ENCODE assay signal across 9 cellular contexts in genomic region chr10:37856881-37857286, GRCh38. TPM values are rescaled to one million over a fixed set of nuclear protein-coding genes. Genes with fewer than 3 reads are reported as not detected.
DNase-seq lines count a peak whose midpoint lies in the region; ATAC-seq, FAIRE-seq and TF ChIP-seq lines count a peak whose summit lies in the region.
"Had no signal": no experiment of that assay in that cellular context is flagged by ENCODE, and none has a peak within 500 bp of the region (broad histone marks: within the 10 kb centered on the region; RNA-seq: fewer than 3 reads in every experiment).

No MANE protein-coding gene starts in this region.

- H3K36me3 ChIP-seq in kidney (ENCODE audit: control insufficient read depth in 1 of 2, insufficient read depth in 2 of 2, low read length in 2 of 2) = no peaks in the 10 kb centered on the region

- ATAC-seq in GM18505 (IDR thresholded peaks at IDR 0.05; ENCODE audit: unreplicated experiment) (peak; percentile 8), HG02970 (IDR thresholded peaks at IDR 0.05; ENCODE audit: low FRiP score, unreplicated experiment) (peak; percentile 10)

- peak overlapping the region; percentile 99 for H3K9ac ChIP-seq in kidney (ENCODE audit: low read length in 2 of 2)

- peak overlapping the region; percentile 100 for H3K27ac ChIP-seq in kidney (ENCODE audit: low read depth in 2 of 2, low read length in 2 of 2)

- no peak for TF ChIP-seq POLR2A in GM18505 (IDR thresholded peaks at IDR 0.05; ENCODE audit: borderline replicate concordance, extremely low read depth, insufficient read depth, insufficient read length)

- H3K4me3 ChIP-seq in astrocyte of the spinal cord (ENCODE audit: low read depth, low read length) (peak overlapping the region; percentile 84), kidney (ENCODE audit: low read length in 2 of 2) (peak overlapping the region; percentile 94 to 96)

- intact Hi-C loops in kidney (cut with DNase I) = no loop called here

- DNase-seq in A172 (ENCODE audit: low spot score) (peak; percentile 25), RKO (ENCODE audit: low spot score) (peak; percentile 64), astrocyte of the spinal cord (ENCODE audit: low read depth, low spot score) (no peak), kidney (peak; percentile 75), mesenteric fat pad (ENCODE audit: low spot score) (no peak)
- DNase-seq in stimulated activated CD4-positive, alpha-beta T cell treated with anti-CD3 and anti-CD28 coated beads, Interleukin-4, amount 100 ng/mL, for 24 hours = peak; percentile 19

- in situ Hi-C loops in astrocyte of the spinal cord (cut with HindIII; ENCODE audit: low sequenced_read_pairs) = no loop called here

- H3K4me1 ChIP-seq in kidney (ENCODE audit: control insufficient read depth in 1 of 2, insufficient read depth in 1 of 2, low read depth in 1 of 2, low read length in 2 of 2) = peaks cover 8 to 9% of the 10 kb centered on the region in 2 donors

- TF ChIP-seq CTCF in astrocyte of the spinal cord (IDR thresholded peaks at IDR 0.05; ENCODE audit: low read depth, low read length) (no peak), kidney (IDR thresholded peaks at IDR 0.05; ENCODE audit: borderline replicate concordance, extremely low read depth, insufficient read depth) (no peak)

- no peak for FAIRE-seq in kidney (lab: Jason Lieb, UNC)
- FAIRE-seq: H1 had no signal

- H3K9me3 ChIP-seq in kidney (ENCODE audit: control insufficient read depth in 1 of 2, low read length in 2 of 2) = no peaks in the 10 kb centered on the region

RNA-seq across cellular contexts. Expression of gene ZNF248, which starts 0.5 kb away (rescaled TPM):
- total RNA-seq in A172 (2014; rRNA removed; shearing (Covaris generic)) = 8.8 and 9.3 TPM in 2 replicates
- 11.6 TPM for total RNA-seq in kidney
- polyA plus RNA-seq in kidney (ENCODE audit: insufficient read depth, low read depth, low replicate concordance) = 6.9 TPM
- 6.8 TPM for total RNA-seq in mesenteric fat pad
- polyA plus RNA-seq: H1 had no signal

Comparison
In these comparisons a context has a peak if more than half of its experiments do, and no peak if none do; other contexts are left out.
1. DNase-seq: peak in A172 (single experiment), RKO (single experiment), kidney (single experiment) and stimulated activated CD4-positive, alpha-beta T cell treated with anti-CD3 and anti-CD28 coated beads, Interleukin-4, amount 100 ng/mL, for 24 hours (single experiment); none in astrocyte of the spinal cord (single experiment) and mesenteric fat pad (single experiment).